ENCODE assay signal across 15 cellular contexts in genomic region chr4:24598025-24598424, GRCh38. TPM values are rescaled to one million over a fixed set of nuclear protein-coding genes. Genes with fewer than 3 reads are reported as not detected.
DNase-seq lines count a peak whose midpoint lies in the region; ATAC-seq and TF ChIP-seq lines count a peak whose summit lies in the region.
"Had no signal": no experiment of that assay in that cellular context is flagged by ENCODE, and none has a peak within 500 bp of the region (broad histone marks: within the 10 kb centered on the region; RNA-seq: fewer than 3 reads in every experiment).

No MANE protein-coding gene starts in this region.

- peaks cover 22% of the 10 kb centered on the region for H3K27me3 Mint-ChIP-seq in stimulated activated memory B cell treated with anti-CD40 and anti-IgM and Interleukin-4, amounts not matched to agents 10 μg/mL and 1 μg/mL and 100 μg/mL, for 72 hours
- H3K27me3 Mint-ChIP-seq: stimulated activated naive CD8-positive, alpha-beta T cell treated with anti-CD3 and anti-CD28 coated beads, Interleukin-15, amount 100 ng/mL, for 72 hours had no signal

- H3K4me3 ChIP-seq in duodenal mucosa (ENCODE audit: low read depth in 1 of 2, low read length in 2 of 2) (no peak overlapping the region), lower lobe of right lung (no peak overlapping the region)

- H3K4me1 ChIP-seq in duodenal mucosa (ENCODE audit: control insufficient read depth in 1 of 2, insufficient read depth in 2 of 2, low read length in 2 of 2), result peaks cover 0 to 5% of the 10 kb centered on the region in 2 donors
- H3K4me1 ChIP-seq in lower lobe of right lung, result no peaks in the 10 kb centered on the region

- intact Hi-C loops in lower lobe of right lung (cut with DNase I), result no loop called here

- no peaks in the 10 kb centered on the region for H3K27me3 ChIP-seq in duodenal mucosa (ENCODE audit: control insufficient read depth in 1 of 2, insufficient read depth in 2 of 2, low read length in 2 of 2)
- no peaks in the 10 kb centered on the region for H3K27me3 ChIP-seq in lower lobe of right lung (ENCODE audit: low read depth)

- no peak overlapping the region for H3K9ac ChIP-seq in duodenal mucosa (ENCODE audit: low read depth in 1 of 2, low read length in 2 of 2)

- ATAC-seq in lower lobe of right lung (peak; percentile 96 to 97), HG03196 (IDR thresholded peaks at IDR 0.05; ENCODE audit: unreplicated experiment) (no peak)
- no peak for ATAC-seq in stimulated activated memory B cell treated with anti-CD40 and anti-IgM and Interleukin-4, amounts not matched to agents 10 μg/mL and 1 μg/mL and 100 μg/mL, for 72 hours
- ATAC-seq: activated T-cell treated with anti-CD3 and anti-CD28 coated beads, Interleukin-2, amount 50 U/mL, for 4 hours; natural killer cell; sciatic nerve; stimulated activated naive CD8-positive, alpha-beta T cell treated with anti-CD3 and anti-CD28 coated beads, Interleukin-15, amount 100 ng/mL, for 72 hours had no signal

- H3K36me3 ChIP-seq in duodenal mucosa (ENCODE audit: control insufficient read depth in 1 of 2, insufficient read depth in 2 of 2, low read length in 2 of 2), result no peaks in the 10 kb centered on the region
- no peaks in the 10 kb centered on the region for H3K36me3 ChIP-seq in lower lobe of right lung

- TF ChIP-seq CTCF in lower lobe of right lung (IDR thresholded peaks at IDR 0.05), result no peak

- no peak overlapping the region for H3K4me3 Mint-ChIP-seq in stimulated activated memory B cell treated with anti-CD40 and anti-IgM and Interleukin-4, amounts not matched to agents 10 μg/mL and 1 μg/mL and 100 μg/mL, for 72 hours
- H3K4me3 Mint-ChIP-seq: activated T-cell treated with anti-CD3 and anti-CD28 coated beads, Interleukin-2, amount 50 U/mL, for 4 hours; CD8-positive, alpha-beta memory T cell; natural killer cell; stimulated activated naive CD8-positive, alpha-beta T cell treated with anti-CD3 and anti-CD28 coated beads, Interleukin-15, amount 100 ng/mL, for 72 hours had no signal

- H3K27ac ChIP-seq in duodenal mucosa (ENCODE audit: low read depth, low read length), result peak overlapping the region; percentile 54
- peak overlapping the region; percentile 87 for H3K27ac ChIP-seq in lower lobe of right lung

- peaks cover 8% of the 10 kb centered on the region for H3K4me1 Mint-ChIP-seq in stimulated activated memory B cell treated with anti-CD40 and anti-IgM and Interleukin-4, amounts not matched to agents 10 μg/mL and 1 μg/mL and 100 μg/mL, for 72 hours
- H3K4me1 Mint-ChIP-seq: CD8-positive, alpha-beta memory T cell; natural killer cell; stimulated activated naive CD8-positive, alpha-beta T cell treated with anti-CD3 and anti-CD28 coated beads, Interleukin-15, amount 100 ng/mL, for 72 hours had no signal

- peak; percentile 46 for DNase-seq in NCI-H2029 (lab: John Stamatoyannopoulos, UW)
- peak; percentile 80 for DNase-seq in lower lobe of right lung
- peak; percentile 55 for DNase-seq in ureter (ENCODE audit: low spot score)
- DNase-seq in stimulated activated naive CD4-positive, alpha-beta T cell (lab: John Stamatoyannopoulos, UW), result no peak
- DNase-seq: activated CD4-positive, alpha-beta T cell treated with anti-CD3 and anti-CD28 coated beads for 4 hours; activated T-cell treated with anti-CD3 and anti-CD28 coated beads, Interleukin-2, amount 50 U/mL, for 4 hours; CD8-positive, alpha-beta memory T cell; natural killer cell; NCI-H2227 treated with DMSO at 0.1 percent for 48 hours; OCI-M1; stimulated activated naive CD8-positive, alpha-beta T cell treated with anti-CD3 and anti-CD28 coated beads, Interleukin-15, amount 100 ng/mL, for 72 hours had no signal

- no peaks in the 10 kb centered on the region for H3K36me3 Mint-ChIP-seq in stimulated activated memory B cell treated with anti-CD40 and anti-IgM and Interleukin-4, amounts not matched to agents 10 μg/mL and 1 μg/mL and 100 μg/mL, for 72 hours
- H3K36me3 Mint-ChIP-seq: CD8-positive, alpha-beta memory T cell; natural killer cell had no signal

- H3K9me3 Mint-ChIP-seq in stimulated activated memory B cell treated with anti-CD40 and anti-IgM and Interleukin-4, amounts not matched to agents 10 μg/mL and 1 μg/mL and 100 μg/mL, for 72 hours, result peaks cover 3% of the 10 kb centered on the region

- no peaks in the 10 kb centered on the region for H3K9me3 ChIP-seq in duodenal mucosa (ENCODE audit: control insufficient read depth in 1 of 2, low read length in 2 of 2)
- H3K9me3 ChIP-seq in lower lobe of right lung, result no peaks in the 10 kb centered on the region

- H3K27ac Mint-ChIP-seq in stimulated activated memory B cell treated with anti-CD40 and anti-IgM and Interleukin-4, amounts not matched to agents 10 μg/mL and 1 μg/mL and 100 μg/mL, for 72 hours, result no peak overlapping the region
- H3K27ac Mint-ChIP-seq: CD8-positive, alpha-beta memory T cell; natural killer cell; stimulated activated naive CD8-positive, alpha-beta T cell treated with anti-CD3 and anti-CD28 coated beads, Interleukin-15, amount 100 ng/mL, for 72 hours had no signal

RNA-seq across cellular contexts. Expression of gene DHX15, which starts 13.7 kb away (rescaled TPM):
- total RNA-seq in lower lobe of right lung (93.2 TPM), ureter (181 TPM)

Comparison
In these comparisons a context has a peak if more than half of its experiments do, and no peak if none do; other contexts are left out.
1. DNase-seq: peak in NCI-H2029 (single experiment), lower lobe of right lung (single experiment) and ureter (single experiment); none in stimulated activated naive CD4-positive, alpha-beta T cell (0 of 6).
2. ATAC-seq: peak in lower lobe of right lung (2 of 2); none in stimulated activated memory B cell treated with anti-CD40 and anti-IgM and Interleukin-4, amounts not matched to agents 10 μg/mL and 1 μg/mL and 100 μg/mL, for 72 hours (single experiment) and HG03196 (single experiment).